In genomic region chr14:67717048-67717447, GRCh38 we compare ENCODE assay signal across 7 cellular contexts.
"Had no signal": no experiment of that assay in that cellular context is flagged by ENCODE, and none has a peak within 500 bp of the region (broad histone marks: within the 10 kb centered on the region; RNA-seq: fewer than 3 reads in every experiment).

No MANE protein-coding gene starts in this region.

- H3K27ac Mint-ChIP-seq: GM23338, H9, IgD-negative memory B cell had no signal

- FAIRE-seq: H1, H54 had no signal

- ATAC-seq: GM23338 had no signal

- H3K4me1 Mint-ChIP-seq: GM23338 had no signal

- H3K4me3 Mint-ChIP-seq: GM23338, H9, IgD-negative memory B cell had no signal

- H3K9me3 Mint-ChIP-seq: IgD-negative memory B cell had no signal

- DNase-seq: H9, HCEC 1CT, KBM-7 had no signal

- H3K36me3 Mint-ChIP-seq: IgD-negative memory B cell had no signal
